Comparison of ENCODE assay signal across 8 cellular contexts in genomic region chr14:72894323-72894622, GRCh38. TPM values are rescaled to one million over a fixed set of nuclear protein-coding genes. Genes with fewer than 3 reads are reported as not detected.
DNase-seq lines count a peak whose midpoint lies in the region; ATAC-seq, FAIRE-seq and TF ChIP-seq lines count a peak whose summit lies in the region.

No MANE protein-coding gene starts in this region.

- peak overlapping the region in 2 of 7 donors; percentile 44 to 45 for H3K27ac Mint-ChIP-seq in CD14-positive monocyte

- H3K4me3 Mint-ChIP-seq in CD14-positive monocyte: peak overlapping the region; percentile 91 to 98

- peak overlapping the region; percentile 100 for H2AFZ ChIP-seq in neuron (ENCODE audit: low read depth, low read length)

- peaks cover 0 to 29% (median 17%) of the 10 kb centered on the region in 7 donors for H3K9me3 Mint-ChIP-seq in CD14-positive monocyte

- no peaks in the 10 kb centered on the region for H3K36me3 ChIP-seq in endocrine pancreas (ENCODE audit: control insufficient read depth, insufficient read depth, low read length)
- H3K36me3 ChIP-seq in neuron (ENCODE audit: insufficient read depth, low read length): no peaks in the 10 kb centered on the region

- H3K9ac ChIP-seq in endocrine pancreas (ENCODE audit: control insufficient read depth, insufficient read depth, low read length): peak overlapping the region; percentile 34

- no peak for FAIRE-seq in HTR-8/SVneo (lab: Jason Lieb, UNC)

- H3K4me1 Mint-ChIP-seq in CD14-positive monocyte: peaks cover 34% of the 10 kb centered on the region

- TF ChIP-seq POLR2A in NB4 (IDR thresholded peaks at IDR 0.05; ENCODE audit: extremely low read depth, insufficient read length): no peak

- H3K36me3 Mint-ChIP-seq in CD14-positive monocyte: peaks cover 13 to 17% of the 10 kb centered on the region in 2 donors

- intact Hi-C loops in CD14-positive monocyte (cut with micrococcal nuclease): no loop called here

- DNase-seq in CD14-positive monocyte (ENCODE audit: low spot score) (no peak), NB4 (ENCODE audit: low read depth) (no peak), HTR-8/SVneo (ENCODE audit: insufficient read length, low spot score) (no peak), HCEC 1CT (no peak)

- TF ChIP-seq CTCF in CD14-positive monocyte (IDR thresholded peaks at IDR 0.05): no peak
- no peak for TF ChIP-seq CTCF in NB4 (IDR thresholded peaks at IDR 0.05; ENCODE audit: low read depth, low read length)

- H3K27me3 ChIP-seq in endocrine pancreas (ENCODE audit: control insufficient read depth, insufficient read depth, low read length) (peaks cover 2% of the 10 kb centered on the region), neuron (ENCODE audit: insufficient read depth, low read length) (peaks cover 67% of the 10 kb centered on the region)

- no peaks in the 10 kb centered on the region for H3K4me1 ChIP-seq in endocrine pancreas (ENCODE audit: control insufficient read depth, insufficient read depth, low read length)
- peaks cover 41% of the 10 kb centered on the region for H3K4me1 ChIP-seq in neuron (ENCODE audit: insufficient read depth, low read length)

- peaks cover 73 to 82% (median 78%) of the 10 kb centered on the region in 3 donors for H3K27me3 Mint-ChIP-seq in CD14-positive monocyte (ENCODE audit: low read depth in 3 of 3)

- H3K9me3 ChIP-seq in endocrine pancreas (ENCODE audit: control insufficient read depth, low read length) (no peaks in the 10 kb centered on the region), neuron (ENCODE audit: low read length) (no peaks in the 10 kb centered on the region)

- H3K4me3 ChIP-seq in NB4 (ENCODE audit: low read depth, low read length) (peak overlapping the region; percentile 51), endocrine pancreas (ENCODE audit: control insufficient read depth, insufficient read depth, low read length) (peak overlapping the region; percentile 88), neuron (ENCODE audit: low read length) (peak overlapping the region; percentile 95)

- ATAC-seq in HG02571 (IDR thresholded peaks at IDR 0.05; ENCODE audit: unreplicated experiment): no peak
- ATAC-seq in HG03521 (IDR thresholded peaks at IDR 0.05; ENCODE audit: unreplicated experiment): no peak

RNA-seq across cellular contexts. Expression of gene DPF3, which starts 0.4 kb away (rescaled TPM):
- polyA plus RNA-seq in CD14-positive monocyte: under 1 TPM in 1 of 2 donors, not detected in 1; 0.33 TPM

RNA-seq across cellular contexts. Expression of gene DCAF4, which starts 32.0 kb away (rescaled TPM):
- polyA plus RNA-seq in CD14-positive monocyte: 1 to 10 TPM; 1.1 to 2.3 TPM
